In the genomic region with DNA sequence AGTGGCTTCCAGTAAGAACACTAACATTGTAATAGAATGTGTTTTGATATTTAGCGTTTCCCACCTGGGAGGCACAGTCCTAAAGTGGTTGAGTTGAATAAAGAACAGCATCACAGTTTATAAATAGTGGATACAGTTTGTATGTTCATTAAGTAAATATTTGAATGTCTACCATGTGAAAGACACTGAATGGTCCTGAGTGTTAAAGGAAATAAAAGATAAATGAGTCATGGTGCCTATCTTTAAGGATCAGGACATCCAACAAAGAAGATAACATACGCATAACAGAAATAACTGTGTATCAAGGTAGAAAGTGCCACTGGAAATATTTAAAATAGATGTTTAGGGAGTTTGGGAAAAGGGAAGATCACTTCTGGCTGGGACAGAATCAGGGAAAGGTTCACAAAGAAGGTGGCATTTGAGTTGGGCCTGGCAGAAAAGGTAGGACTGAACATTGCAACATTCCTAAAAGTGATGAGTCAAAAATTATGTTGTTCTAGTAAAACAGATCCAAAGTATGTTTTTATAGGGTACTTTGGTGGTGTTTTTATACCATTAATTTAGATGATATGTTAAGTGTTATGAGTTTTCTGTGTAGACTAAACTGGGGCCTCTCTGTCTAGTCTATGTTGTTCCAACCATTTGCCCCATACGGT, we compare ENCODE assay signal across 10 cellular contexts. TPM values are rescaled to one million over a fixed set of nuclear protein-coding genes. Genes with fewer than 3 reads are reported as not detected.
DNase-seq lines count a peak whose midpoint lies in the region; ATAC-seq, FAIRE-seq and TF ChIP-seq lines count a peak whose summit lies in the region.
"Had no signal": no experiment of that assay in that cellular context is flagged by ENCODE, and none has a peak within 500 bp of the region (broad histone marks: within the 10 kb centered on the region; RNA-seq: fewer than 3 reads in every experiment).

No MANE protein-coding gene starts in this region.

- H3K4me1 ChIP-seq in A549 (peaks cover 27% of the 10 kb centered on the region), IMR-90 (ENCODE audit: control insufficient read depth, insufficient read depth, low read length) (peaks cover 7% of the 10 kb centered on the region), astrocyte (ENCODE audit: insufficient read depth, low read length) (peaks cover 15% of the 10 kb centered on the region), keratinocyte (ENCODE audit: control insufficient read depth, extremely low read depth, insufficient read depth, low read length) (peaks cover 11% of the 10 kb centered on the region)

- no peak overlapping the region for H3K4me3 Mint-ChIP-seq in astrocyte (ENCODE audit: unreplicated experiment)
- H3K4me3 Mint-ChIP-seq: activated T-cell treated with anti-CD3 and anti-CD28 coated beads, Interleukin-2, amount 50 U/mL, for 4 hours had no signal

- H3K4ac ChIP-seq in IMR-90 (ENCODE audit: low read depth, low read length): no peak overlapping the region

- WGBS in A549 (ENCODE audit: missing lambda C conversion rate): 31% methylated on average over 3 of the region's 3 CpGs
- WGBS in IMR-90 (ENCODE audit: extremely low coverage in 2 of 2, insufficient read length in 1 of 2), 2 experiments: no CpG with 5 or more reads among the region's 3 CpGs

- H3K79me1 ChIP-seq in IMR-90 (ENCODE audit: low read depth in 1 of 2, low read length in 2 of 2): peaks cover 0 to 11% of the 10 kb centered on the region in 2 experiments; a peak in 2 of 4 replicates

- intact Hi-C loops in IMR-90 (cut with micrococcal nuclease): no loop called here

- CTCF ChIA-PET in A549 (lab: Yijun Ruan, JAX): no interaction called here
- CTCF ChIA-PET in IMR-90 (lab: Yijun Ruan, JAX): no interaction called here

- H2BK20ac ChIP-seq in IMR-90 (ENCODE audit: low read depth, low read length): peak overlapping the region; percentile 38; the same call in 1 of the 2 replicates

- TF ChIP-seq POLR2A in A549 (IDR thresholded peaks at IDR 0.05; ENCODE audit: low read length) (no peak), IMR-90 (IDR thresholded peaks at IDR 0.05; ENCODE audit: low read depth, low read length) (no peak)

- H3K9me3 Mint-ChIP-seq in astrocyte (ENCODE audit: unreplicated experiment): peaks cover 1% of the 10 kb centered on the region
- H3K9me3 Mint-ChIP-seq: activated T-cell treated with anti-CD3 and anti-CD28 coated beads, Interleukin-2, amount 50 U/mL, for 4 hours had no signal

- POLR2A ChIA-PET in A549 (lab: Yijun Ruan, JAX) (no interaction called here), IMR-90 (lab: Charles Lee; ENCODE audit: unreplicated experiment) (no interaction called here)

- no peak overlapping the region for H3K4me3 ChIP-seq in A549
- H3K4me3 ChIP-seq in IMR-90 (ENCODE audit: insufficient read depth, low read depth, low read length): no peak overlapping the region
- no peak overlapping the region for H3K4me3 ChIP-seq in astrocyte (ENCODE audit: insufficient read depth, low read depth, low read length)
- H3K4me3 ChIP-seq in keratinocyte (ENCODE audit: control insufficient read depth in 2 of 3, extremely low read depth in 1 of 3, insufficient read depth in 2 of 3, low read depth in 1 of 3, low read length in 3 of 3): no peak overlapping the region
- H3K4me3 ChIP-seq: SK-N-MC had no signal

- no peaks in the 10 kb centered on the region for H3K79me2 ChIP-seq in astrocyte (ENCODE audit: insufficient read depth, low read length)
- no peaks in the 10 kb centered on the region for H3K79me2 ChIP-seq in keratinocyte (ENCODE audit: control insufficient read depth, insufficient read depth, low read length)

- ATAC-seq in A549 (peak; percentile 71 to 86; a peak in 5 of 6 replicates), IMR-90 (ENCODE audit: low read depth) (peak; percentile 81), HG03108 (IDR thresholded peaks at IDR 0.05; ENCODE audit: unreplicated experiment) (no peak)
- ATAC-seq: activated T-cell treated with anti-CD3 and anti-CD28 coated beads, Interleukin-2, amount 50 U/mL, for 4 hours had no signal

- no peaks in the 10 kb centered on the region for H3K9me3 ChIP-seq in A549
- H3K9me3 ChIP-seq in IMR-90 (ENCODE audit: control insufficient read depth, insufficient read depth, low read length): no peaks in the 10 kb centered on the region
- H3K9me3 ChIP-seq in astrocyte (ENCODE audit: insufficient read depth, low read depth, low read length): no peaks in the 10 kb centered on the region
- H3K9me3 ChIP-seq in keratinocyte (ENCODE audit: control insufficient read depth, low read depth, low read length): no peaks in the 10 kb centered on the region

- H2AK5ac ChIP-seq in IMR-90 (ENCODE audit: low read depth, low read length): no peak overlapping the region

- H4K20me1 ChIP-seq in IMR-90 (ENCODE audit: insufficient read depth, low read length) (peaks cover 4% of the 10 kb centered on the region; the same call in 1 of the 2 replicates), astrocyte (ENCODE audit: insufficient read depth, low read length) (no peaks in the 10 kb centered on the region), keratinocyte (ENCODE audit: control insufficient read depth, extremely low read depth, insufficient read depth, low read length) (no peaks in the 10 kb centered on the region)

- H3K9me1 ChIP-seq in IMR-90 (ENCODE audit: insufficient read depth, low read length) (peaks cover 6% of the 10 kb centered on the region), keratinocyte (ENCODE audit: control insufficient read depth, extremely low read depth, insufficient read depth, low read length) (no peaks in the 10 kb centered on the region)

- peak overlapping the region; percentile 21 for H2BK5ac ChIP-seq in IMR-90 (ENCODE audit: low read depth, low read length, poor library complexity, severe bottlenecking)

- TF ChIP-seq EP300 in A549 (IDR thresholded peaks at IDR 0.05): no peak

- peak overlapping the region; percentile 23 for H3K27ac Mint-ChIP-seq in astrocyte (ENCODE audit: unreplicated experiment)

- no TSS peak for BruUV-seq in IMR-90 (replicated peaks; lab: Mats Ljungman, UMichigan)

- no peak overlapping the region for H3K18ac ChIP-seq in IMR-90 (ENCODE audit: low read depth, low read length)

- H2BK120ac ChIP-seq in IMR-90 (ENCODE audit: low read depth, low read length): no peak overlapping the region

- H3K9ac ChIP-seq in IMR-90 (ENCODE audit: low read depth, low read length) (no peak overlapping the region), astrocyte (ENCODE audit: low read length) (no peak overlapping the region), keratinocyte (ENCODE audit: control insufficient read depth, extremely low read depth, insufficient read depth, low read length) (no peak overlapping the region)

- no peak overlapping the region for H3K23ac ChIP-seq in IMR-90 (ENCODE audit: low read depth, low read length)

- in situ Hi-C loops in IMR-90 (cut with MboI; ENCODE audit: low sequenced_read_pairs): no loop called here

- H3K27me3 ChIP-seq in IMR-90 (ENCODE audit: control insufficient read depth, insufficient read depth, low read length) (no peaks in the 10 kb centered on the region), astrocyte (ENCODE audit: insufficient read depth, low read length) (no peaks in the 10 kb centered on the region), keratinocyte (ENCODE audit: control insufficient read depth, extremely low read depth, insufficient read depth, low read length) (no peaks in the 10 kb centered on the region)

- no peaks in the 10 kb centered on the region for H3K27me3 Mint-ChIP-seq in astrocyte (ENCODE audit: low read depth, unreplicated experiment)

- H2BK15ac ChIP-seq in IMR-90 (ENCODE audit: low read depth, low read length): peak overlapping the region; percentile 26; the same call in 1 of the 3 replicates

- DNase-seq in A549 (ENCODE audit: low read depth in 1 of 2, low spot score in 1 of 2) (peak; percentile 18 to 53), IMR-90 (peak; percentile 52), astrocyte (ENCODE audit: low read depth) (peak; percentile 22), keratinocyte (ENCODE audit: low read depth, low spot score) (no peak), islet precursor cell (no peak), NK-92 (lab: John Stamatoyannopoulos, UW; ENCODE audit: unreplicated experiment) (no peak), NCI-H1694 (lab: John Stamatoyannopoulos, UW) (no peak)
- DNase-seq: activated T-cell treated with anti-CD3 and anti-CD28 coated beads, Interleukin-2, amount 50 U/mL, for 4 hours had no signal

- H4K91ac ChIP-seq in IMR-90 (ENCODE audit: insufficient read depth, low read depth, low read length): no peak overlapping the region

- H3K4me1 Mint-ChIP-seq in astrocyte (ENCODE audit: low read depth, unreplicated experiment): peaks cover 11% of the 10 kb centered on the region

- H4K5ac ChIP-seq in IMR-90 (ENCODE audit: low read depth, low read length): no peak overlapping the region

- H3K36me3 ChIP-seq in IMR-90 (ENCODE audit: control insufficient read depth, insufficient read depth, low read length) (no peaks in the 10 kb centered on the region), astrocyte (ENCODE audit: insufficient read depth, low read length) (no peaks in the 10 kb centered on the region), keratinocyte (ENCODE audit: control insufficient read depth in 2 of 2, extremely low read depth in 1 of 2, insufficient read depth in 2 of 2, low read length in 2 of 2) (no peaks in the 10 kb centered on the region)

- no peak overlapping the region for H4K8ac ChIP-seq in IMR-90 (ENCODE audit: low read depth in 2 of 2, low read length in 2 of 2)

- TF ChIP-seq RAD21 in A549 (conservative IDR thresholded peaks at IDR 0.05 in 1 of 2, IDR thresholded peaks at IDR 0.05 in 1 of 2) (no peak), IMR-90 (IDR thresholded peaks at IDR 0.05; ENCODE audit: low read length) (no peak)

- H3K27ac ChIP-seq in A549: peak overlapping the region; percentile 22 to 55; a peak in 3 of 6 replicates
- no peak overlapping the region for H3K27ac ChIP-seq in IMR-90 (ENCODE audit: insufficient read depth, low read length)
- H3K27ac ChIP-seq in astrocyte (ENCODE audit: low read depth, low read length): no peak overlapping the region
- H3K27ac ChIP-seq in keratinocyte (ENCODE audit: control insufficient read depth, insufficient read depth, low read length): no peak overlapping the region
- H3K27ac ChIP-seq: SK-N-MC had no signal

- no peaks in the 10 kb centered on the region for H3K36me3 Mint-ChIP-seq in astrocyte (ENCODE audit: low read depth, unreplicated experiment)

- no peak overlapping the region for H2AK9ac ChIP-seq in IMR-90 (replicated peaks; ENCODE audit: low read depth, low read length, poor library complexity)

- no peak overlapping the region for H3K14ac ChIP-seq in IMR-90 (replicated peaks; ENCODE audit: low read depth, low read length)

- H3K4me2 ChIP-seq in A549 (peak overlapping the region; percentile 68), IMR-90 (ENCODE audit: low read depth, low read length) (peak overlapping the region; percentile 58; the same call in 1 of the 2 replicates), astrocyte (ENCODE audit: low read length) (peak overlapping the region; percentile 1), keratinocyte (ENCODE audit: control insufficient read depth, extremely low read depth, insufficient read depth, low read depth, low read length) (no peak overlapping the region)

- no peak overlapping the region for H2AFZ ChIP-seq in IMR-90 (replicated peaks; ENCODE audit: low read length, poor library complexity)
- H2AFZ ChIP-seq in astrocyte (ENCODE audit: low read depth, low read length): no peak overlapping the region
- H2AFZ ChIP-seq in keratinocyte (ENCODE audit: control insufficient read depth, low read length): no peak overlapping the region

- TF ChIP-seq CTCF in A549 (IDR thresholded peaks at IDR 0.05) (no peak), IMR-90 (conservative IDR thresholded peaks at IDR 0.05; ENCODE audit: low read depth, low read length) (no peak), astrocyte (IDR thresholded peaks at IDR 0.05; ENCODE audit: insufficient read depth, low read depth, low read length) (no peak), keratinocyte (optimal IDR thresholded peaks at IDR 0.05 in 1 of 3, IDR thresholded peaks at IDR 0.05 in 1 of 3, conservative IDR thresholded peaks at IDR 0.05 in 1 of 3; ENCODE audit: extremely low read depth in 1 of 3, insufficient read depth in 2 of 3, low read length in 3 of 3) (no peak)

- FAIRE-seq in A549 (lab: Jason Lieb, UNC) (peak; percentile 94), astrocyte (lab: Jason Lieb, UNC) (no peak), keratinocyte (lab: Jason Lieb, UNC) (peak; percentile 57)

- dilution Hi-C loops in IMR-90 (cut with HindIII; ENCODE audit: low sequenced_read_pairs, unreplicated experiment) (no loop called here), keratinocyte (cut with MboI; ENCODE audit: extremely low pct_ligation_motif_present, low sequenced_read_pairs) (no loop called here)

- H3K56ac ChIP-seq in IMR-90 (ENCODE audit: extremely low read depth, insufficient read depth, low read length): no peak overlapping the region

RNA-seq across cellular contexts. Expression of a gene that starts 41.5 kb away (rescaled TPM):
- polyA plus RNA-seq in A549 (2011; rRNA removed) (34.5 and 40.6 TPM in 2 replicates), A549 (2017; fragmentation: RNase III; extraction: RNeasy Plus Mini Kit Qiagen cat#74134 plus additional on column Dnase treatment) (30.5 to 31.7 TPM (median 31.5 TPM) in 3 replicates), IMR-90 (2012; rRNA removed) (35.7 and 36.6 TPM in 2 replicates), keratinocyte (17.8 to 33.4 TPM (median 20.0 TPM) in 3 replicates)
- 40.0 and 43.3 TPM in 2 replicates for polyA plus RNA-seq in A549 (2012; cell fraction: cytosol; rRNA removed)
- polyA plus RNA-seq in A549 (2012; cell fraction: nucleus; rRNA removed): 42.4 and 44.8 TPM in 2 replicates
- polyA minus RNA-seq in A549 (2011; rRNA and poly(A)+ RNA removed): 53.9 and 55.8 TPM in 2 replicates
- total RNA-seq in IMR-90 (2012; rRNA removed) (21.1 and 22.0 TPM in 2 replicates), astrocyte (29.6 and 34.2 TPM in 2 replicates)
- polyA plus RNA-seq in IMR-90 (2012; cell fraction: cytosol; rRNA removed): 40.1 and 40.4 TPM in 2 replicates
- polyA plus RNA-seq in IMR-90 (2012; cell fraction: nucleus; rRNA removed; ENCODE audit: low replicate concordance): 25.2 and 32.4 TPM in 2 replicates
- polyA plus RNA-seq in keratinocyte (2011; ENCODE audit: low read depth): 2.8 TPM
- polyA plus RNA-seq in keratinocyte (2011; cell fraction: cytosol; rRNA removed): 21.5 and 28.0 TPM in 2 replicates
- polyA plus RNA-seq in keratinocyte (2011; cell fraction: nucleus; rRNA removed): 28.5 and 32.7 TPM in 2 replicates
- polyA plus RNA-seq in keratinocyte (2012; ENCODE audit: low replicate concordance): 18.9 and 24.5 TPM in 2 replicates
- polyA minus RNA-seq in keratinocyte: 26.7 to 34.2 TPM (median 26.8 TPM) in 3 replicates
- 32.2 TPM for polyA minus RNA-seq in keratinocyte (2011; cell fraction: cytosol; rRNA and poly(A)+ RNA removed)
- polyA minus RNA-seq in keratinocyte (2011; cell fraction: nucleus; rRNA and poly(A)+ RNA removed): 25.5 and 40.1 TPM in 2 replicates

RNA-seq across cellular contexts. Expression of a gene that starts 59.7 kb away (rescaled TPM):
- polyA plus RNA-seq in A549 (2011; rRNA removed): 4.0 and 7.0 TPM in 2 replicates
- 4.7 and 5.2 TPM in 2 replicates for polyA plus RNA-seq in A549 (2012; cell fraction: cytosol; rRNA removed)
- polyA plus RNA-seq in A549 (2012; cell fraction: nucleus; rRNA removed): 11.8 and 14.1 TPM in 2 replicates
- polyA plus RNA-seq in A549 (2017; fragmentation: RNase III; extraction: RNeasy Plus Mini Kit Qiagen cat#74134 plus additional on column Dnase treatment): 5.0 to 6.4 TPM (median 5.4 TPM) in 3 replicates
- 14.2 and 20.3 TPM in 2 replicates for polyA minus RNA-seq in A549 (2011; rRNA and poly(A)+ RNA removed)
- 3.9 and 4.1 TPM in 2 replicates for total RNA-seq in IMR-90 (2012; rRNA removed)
- 5.1 and 5.8 TPM in 2 replicates for polyA plus RNA-seq in IMR-90 (2012; rRNA removed)
- 3.2 and 3.3 TPM in 2 replicates for polyA plus RNA-seq in IMR-90 (2012; cell fraction: cytosol; rRNA removed)
- polyA plus RNA-seq in IMR-90 (2012; cell fraction: nucleus; rRNA removed; ENCODE audit: low replicate concordance): 8.7 and 11.6 TPM in 2 replicates
- 19.0 and 19.9 TPM in 2 replicates for total RNA-seq in astrocyte
- 2.3 to 5.2 TPM (median 3.4 TPM) in 3 replicates for polyA plus RNA-seq in keratinocyte
- 3.4 TPM for polyA plus RNA-seq in keratinocyte (2011; ENCODE audit: low read depth)
- polyA plus RNA-seq in keratinocyte (2011; cell fraction: cytosol; rRNA removed): 1.6 and 1.8 TPM in 2 replicates
- 12.4 and 13.2 TPM in 2 replicates for polyA plus RNA-seq in keratinocyte (2011; cell fraction: nucleus; rRNA removed)
- polyA plus RNA-seq in keratinocyte (2012; ENCODE audit: low replicate concordance): 4.5 and 5.6 TPM in 2 replicates
- polyA minus RNA-seq in keratinocyte: 9.4 to 19.5 TPM (median 12.3 TPM) in 3 replicates
- 11.3 TPM for polyA minus RNA-seq in keratinocyte (2011; cell fraction: cytosol; rRNA and poly(A)+ RNA removed)
- polyA minus RNA-seq in keratinocyte (2011; cell fraction: nucleus; rRNA and poly(A)+ RNA removed): 11.1 and 16.4 TPM in 2 replicates

Comparison
In these comparisons a context has a peak if more than half of its experiments do, and no peak if none do; other contexts are left out.
1. DNase-seq: peak in A549 (2 of 2), IMR-90 (single experiment) and astrocyte (single experiment); none in keratinocyte (single experiment), islet precursor cell (single experiment), NK-92 (single experiment) and NCI-H1694 (single experiment).
2. H3K27ac ChIP-seq: peak in A549 (2 of 2); none in IMR-90 (single experiment), astrocyte (single experiment) and keratinocyte (single experiment).